In genomic region chr13:38872693-38873092, GRCh38 we compare ENCODE assay signal across 9 cellular contexts.
DNase-seq lines count a peak whose midpoint lies in the region; ATAC-seq, FAIRE-seq and TF ChIP-seq lines count a peak whose summit lies in the region.
"Had no signal": no experiment of that assay in that cellular context is flagged by ENCODE, and none has a peak within 500 bp of the region (broad histone marks: within the 10 kb centered on the region; RNA-seq: fewer than 3 reads in every experiment).

No MANE protein-coding gene starts in this region.

- no peak overlapping the region for H3K4ac ChIP-seq in mesendoderm (ENCODE audit: low read depth, low read length)

- no peaks in the 10 kb centered on the region for H3K79me1 ChIP-seq in mesendoderm (ENCODE audit: low read length)

- no peak overlapping the region for H2BK5ac ChIP-seq in mesendoderm (ENCODE audit: low read length)

- no peaks in the 10 kb centered on the region for H3K79me2 ChIP-seq in mesendoderm (ENCODE audit: control insufficient read depth, insufficient read depth, low read length)

- H2BK15ac ChIP-seq in mesendoderm (replicated peaks; ENCODE audit: low read depth) = no peak overlapping the region

- FAIRE-seq in GM18507 (lab: Jason Lieb, UNC) = peak; percentile 50

- no peak overlapping the region for H4K5ac ChIP-seq in mesendoderm (ENCODE audit: low read length)

- no peak overlapping the region for H2AK5ac ChIP-seq in mesendoderm (ENCODE audit: low read length)

- WGBS in mesendoderm (ENCODE audit: extremely low coverage, insufficient coverage, low lambda C conversion rate) = no CpG with 5 or more reads among the region's 7 CpGs

- no peak overlapping the region for H2BK120ac ChIP-seq in mesendoderm (ENCODE audit: low read depth, low read length)

- H3K27me3 ChIP-seq in mesendoderm (ENCODE audit: insufficient read depth, low read length, poor library complexity) = no peaks in the 10 kb centered on the region

- H3K9ac ChIP-seq in mesendoderm (ENCODE audit: low read length) = no peak overlapping the region

- in situ Hi-C loops in SK-MEL-5 (cut with HindIII; ENCODE audit: low pct_unique_long_range_greater_than_20kb, low sequenced_read_pairs) = no loop called here

- H3K4me1 ChIP-seq in mesendoderm (ENCODE audit: control insufficient read depth, low read depth, low read length) = no peaks in the 10 kb centered on the region

- no peak overlapping the region for H3K4me2 ChIP-seq in mesendoderm (ENCODE audit: low read length)

- H3K4me3 ChIP-seq in AG09309 (ENCODE audit: control insufficient read depth, low read depth, low read length) (no peak overlapping the region), mesendoderm (ENCODE audit: low read length) (no peak overlapping the region)
- H3K4me3 ChIP-seq: mucosa of descending colon had no signal

- TF ChIP-seq CTCF in AG09309 (IDR thresholded peaks at IDR 0.05; ENCODE audit: control insufficient read depth, insufficient read depth, low read depth, low read length, missing control alignments) (peak; percentile 43), omental fat pad (IDR thresholded peaks at IDR 0.05) (no peak)

- H4K8ac ChIP-seq in mesendoderm (ENCODE audit: low read depth, low read length) = no peak overlapping the region

- H3K56ac ChIP-seq in mesendoderm (ENCODE audit: low read length) = no peak overlapping the region

- ATAC-seq in HG03460 (IDR thresholded peaks at IDR 0.05; ENCODE audit: unreplicated experiment) (peak; percentile 56), omental fat pad (ENCODE audit: low FRiP score) (no peak)
- ATAC-seq: mucosa of descending colon had no signal

- H3K18ac ChIP-seq in mesendoderm (ENCODE audit: low read length) = no peak overlapping the region

- H3K27ac ChIP-seq in mesendoderm (ENCODE audit: low read depth, low read length) = no peak overlapping the region

- no peak overlapping the region for H3K23ac ChIP-seq in mesendoderm (ENCODE audit: low read length)

- DNase-seq in AG09309 (ENCODE audit: low read depth) = no peak
- DNase-seq in GM18507 (ENCODE audit: extremely low spot score, insufficient read length, low read depth) = no peak
- DNase-seq in SK-MEL-5 (ENCODE audit: low read depth, low spot score) = peak; percentile 82
- peak; percentile 48 for DNase-seq in cerebellar cortex (ENCODE audit: low spot score)
- peak; percentile 81 for DNase-seq in mesendoderm
- DNase-seq in omental fat pad (ENCODE audit: low spot score) = no peak
- DNase-seq in T-helper 9 cell = no peak

- no peaks in the 10 kb centered on the region for H3K36me3 ChIP-seq in mesendoderm (ENCODE audit: control insufficient read depth, insufficient read depth, low read length)

Comparison
In these comparisons a context has a peak if more than half of its experiments do, and no peak if none do; other contexts are left out.
1. DNase-seq: peak in SK-MEL-5 (single experiment), cerebellar cortex (single experiment) and mesendoderm (single experiment); none in AG09309 (single experiment), GM18507 (single experiment), omental fat pad (single experiment) and T-helper 9 cell (single experiment).